ENCODE assay signal across 18 cellular contexts in the genomic region with DNA sequence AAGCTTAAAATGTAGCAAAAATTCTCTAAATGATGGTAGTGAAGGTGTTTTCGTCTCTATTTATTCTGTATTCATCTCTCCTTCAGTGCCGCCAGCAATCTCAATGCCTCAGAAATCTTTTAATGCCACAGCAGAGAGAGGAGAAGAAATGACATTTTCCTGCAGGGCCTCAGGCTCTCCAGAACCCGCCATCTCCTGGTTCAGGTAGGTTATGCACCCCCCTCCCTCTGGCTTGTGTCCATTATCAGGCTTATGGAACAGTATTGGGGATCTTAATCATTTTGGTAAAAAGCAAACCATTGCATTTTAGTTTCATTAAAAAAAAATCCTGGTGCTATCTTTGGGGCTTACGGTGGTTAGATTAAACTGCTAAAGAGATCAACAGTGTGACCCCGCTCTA.
"Had no signal": no experiment of that assay in that cellular context is flagged by ENCODE, and none has a peak within 500 bp of the region (broad histone marks: within the 10 kb centered on the region; RNA-seq: fewer than 3 reads in every experiment).

No MANE protein-coding gene starts in this region.

- H3K36me3 Mint-ChIP-seq: activated CD4-positive, alpha-beta memory T cell treated with anti-CD3 and anti-CD28 coated beads for 36 hours; activated naive CD4-positive, alpha-beta T cell treated with anti-CD3 and anti-CD28 coated beads, Interleukin-2, amount 50 U/mL, for 24 hours had no signal

- FAIRE-seq: islet of Langerhans had no signal

- H3K36me3 ChIP-seq: adrenal gland, sigmoid colon, spleen, suprapubic skin had no signal

- ATAC-seq: activated CD4-positive, alpha-beta T cell treated with anti-CD3 and anti-CD28 coated beads for 36 hours; effector memory CD8-positive, alpha-beta T cell; left colon had no signal

- H3K27me3 Mint-ChIP-seq: activated CD4-positive, alpha-beta memory T cell treated with anti-CD3 and anti-CD28 coated beads for 36 hours; activated CD4-positive, alpha-beta T cell treated with anti-CD3 and anti-CD28 coated beads for 36 hours; activated naive CD4-positive, alpha-beta T cell treated with anti-CD3 and anti-CD28 coated beads, Interleukin-2, amount 50 U/mL, for 24 hours; activated T-cell treated with anti-CD3 and anti-CD28 coated beads, Interleukin-2, amount 50 U/mL, for 24 hours; effector memory CD8-positive, alpha-beta T cell; stimulated activated naive CD8-positive, alpha-beta T cell treated with anti-CD3 and anti-CD28 coated beads, Interleukin-15, Interleukin-2, amounts not matched to agents 100 ng/mL and 50 ng/mL, for 24 hours had no signal

- H3K4me3 ChIP-seq: adrenal gland, lung, sigmoid colon, spleen, suprapubic skin had no signal

- H3K4me1 ChIP-seq: adrenal gland, sigmoid colon, spleen, suprapubic skin had no signal

- H3K4me3 Mint-ChIP-seq: activated CD4-positive, alpha-beta memory T cell treated with anti-CD3 and anti-CD28 coated beads for 36 hours; activated CD4-positive, alpha-beta T cell treated with anti-CD3 and anti-CD28 coated beads for 36 hours; activated naive CD4-positive, alpha-beta T cell treated with anti-CD3 and anti-CD28 coated beads, Interleukin-2, amount 50 U/mL, for 24 hours; activated T-cell treated with anti-CD3 and anti-CD28 coated beads, Interleukin-2, amount 50 U/mL, for 24 hours; effector memory CD8-positive, alpha-beta T cell; stimulated activated naive CD8-positive, alpha-beta T cell treated with anti-CD3 and anti-CD28 coated beads, Interleukin-15, Interleukin-2, amounts not matched to agents 100 ng/mL and 50 ng/mL, for 24 hours had no signal

- H3K27ac ChIP-seq: adrenal gland, sigmoid colon, spleen, suprapubic skin had no signal

- H3K4me1 Mint-ChIP-seq: activated CD4-positive, alpha-beta T cell treated with anti-CD3 and anti-CD28 coated beads for 36 hours; activated naive CD4-positive, alpha-beta T cell treated with anti-CD3 and anti-CD28 coated beads, Interleukin-2, amount 50 U/mL, for 24 hours had no signal

- H3K27me3 ChIP-seq: adrenal gland, sigmoid colon, spleen, suprapubic skin had no signal

- DNase-seq: activated CD4-positive, alpha-beta memory T cell treated with anti-CD3 and anti-CD28 coated beads for 36 hours; activated CD4-positive, alpha-beta T cell treated with anti-CD3 and anti-CD28 coated beads for 36 hours; activated effector memory CD4-positive, alpha-beta T cell treated with Interleukin-2 at 50 U/mL for 16 hours; activated T-cell treated with anti-CD3 and anti-CD28 coated beads, Interleukin-2, amount 50 U/mL, for 24 hours; adrenal gland; dermis blood vessel endothelial cell; effector memory CD8-positive, alpha-beta T cell; left colon; midbrain; sigmoid colon; spleen; T-helper 9 cell; trophoblast cell had no signal

- H3K27ac Mint-ChIP-seq: activated CD4-positive, alpha-beta memory T cell treated with anti-CD3 and anti-CD28 coated beads for 36 hours; activated CD4-positive, alpha-beta T cell treated with anti-CD3 and anti-CD28 coated beads for 36 hours; activated naive CD4-positive, alpha-beta T cell treated with anti-CD3 and anti-CD28 coated beads, Interleukin-2, amount 50 U/mL, for 24 hours; activated T-cell treated with anti-CD3 and anti-CD28 coated beads, Interleukin-2, amount 50 U/mL, for 24 hours; effector memory CD8-positive, alpha-beta T cell; stimulated activated naive CD8-positive, alpha-beta T cell treated with anti-CD3 and anti-CD28 coated beads, Interleukin-15, Interleukin-2, amounts not matched to agents 100 ng/mL and 50 ng/mL, for 24 hours had no signal

- H3K9me3 ChIP-seq: adrenal gland, sigmoid colon, suprapubic skin had no signal
